ENCODE assay signal across 1 cellular context in the genomic region with DNA sequence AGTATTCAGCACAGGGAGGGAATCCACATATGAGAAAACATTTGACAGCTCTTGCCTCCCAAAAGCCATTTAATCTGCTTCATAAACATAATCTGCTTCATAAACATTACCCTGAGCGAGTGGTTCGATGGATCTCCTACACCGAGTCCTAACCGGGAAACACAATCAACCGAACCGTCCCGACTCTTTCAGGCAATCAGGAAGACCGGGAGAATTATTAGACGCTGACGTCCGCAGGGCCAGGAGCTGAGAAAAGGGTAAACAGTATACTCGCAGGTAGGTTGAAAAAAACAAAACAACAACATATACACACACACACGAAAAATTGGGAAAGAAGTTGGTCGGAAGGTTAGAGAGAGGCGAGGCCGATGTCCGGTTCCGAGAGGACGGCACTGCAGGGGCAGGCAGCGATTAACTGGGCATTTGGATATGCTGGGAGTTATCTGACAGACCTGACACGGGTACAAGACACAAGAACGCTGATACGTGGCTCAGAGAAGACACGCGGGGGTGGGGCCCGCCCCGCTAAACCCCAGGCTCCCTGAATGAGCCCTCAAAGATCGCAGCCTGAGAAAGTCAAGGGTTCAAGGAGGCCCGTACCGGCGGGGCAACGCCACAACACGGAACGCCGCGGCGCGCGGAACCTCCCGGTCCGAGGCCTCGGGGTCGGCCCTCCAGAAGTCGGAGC.
TF ChIP-seq lines count a peak whose summit lies in the region.

No MANE protein-coding gene starts in this region.

TF ChIP-seq in HepG2, 621 proteins besides CTCF, POLR2A, EP300 and RAD21 (continued from another document and continues in another):
- no peak for TF ChIP-seq HMGXB3 (CRISPR knock-in tag; IDR thresholded peaks at IDR 0.05; ENCODE audit: borderline replicate concordance)
- TF ChIP-seq ASH2L (IDR thresholded peaks at IDR 0.05; ENCODE audit: insufficient read length, low read depth, low read length): no peak
- TF ChIP-seq, protein P1, sequence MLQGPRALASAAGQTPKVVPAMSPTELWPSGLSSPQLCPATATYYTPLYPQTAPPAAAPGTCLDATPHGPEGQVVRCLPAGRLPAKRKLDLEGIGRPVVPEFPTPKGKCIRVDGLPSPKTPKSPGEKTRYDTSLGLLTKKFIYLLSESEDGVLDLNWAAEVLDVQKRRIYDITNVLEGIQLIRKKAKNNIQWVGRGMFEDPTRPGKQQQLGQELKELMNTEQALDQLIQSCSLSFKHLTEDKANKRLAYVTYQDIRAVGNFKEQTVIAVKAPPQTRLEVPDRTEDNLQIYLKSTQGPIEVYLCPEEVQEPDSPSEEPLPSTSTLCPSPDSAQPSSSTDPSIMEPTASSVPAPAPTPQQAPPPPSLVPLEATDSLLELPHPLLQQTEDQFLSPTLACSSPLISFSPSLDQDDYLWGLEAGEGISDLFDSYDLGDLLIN (CRISPR knock-in tag; IDR thresholded peaks at IDR 0.05; ENCODE audit: borderline replicate concordance): peak; percentile 85
- TF ChIP-seq ZNF24 (IDR thresholded peaks at IDR 0.05): no peak
- 0 out of 2 replicates have a peak, but pooled peaks have one; percentile 4 for TF ChIP-seq MEIS1 (CRISPR knock-in tag; IDR thresholded peaks at IDR 0.05; ENCODE audit: borderline replicate concordance)
- TF ChIP-seq, protein P2, sequence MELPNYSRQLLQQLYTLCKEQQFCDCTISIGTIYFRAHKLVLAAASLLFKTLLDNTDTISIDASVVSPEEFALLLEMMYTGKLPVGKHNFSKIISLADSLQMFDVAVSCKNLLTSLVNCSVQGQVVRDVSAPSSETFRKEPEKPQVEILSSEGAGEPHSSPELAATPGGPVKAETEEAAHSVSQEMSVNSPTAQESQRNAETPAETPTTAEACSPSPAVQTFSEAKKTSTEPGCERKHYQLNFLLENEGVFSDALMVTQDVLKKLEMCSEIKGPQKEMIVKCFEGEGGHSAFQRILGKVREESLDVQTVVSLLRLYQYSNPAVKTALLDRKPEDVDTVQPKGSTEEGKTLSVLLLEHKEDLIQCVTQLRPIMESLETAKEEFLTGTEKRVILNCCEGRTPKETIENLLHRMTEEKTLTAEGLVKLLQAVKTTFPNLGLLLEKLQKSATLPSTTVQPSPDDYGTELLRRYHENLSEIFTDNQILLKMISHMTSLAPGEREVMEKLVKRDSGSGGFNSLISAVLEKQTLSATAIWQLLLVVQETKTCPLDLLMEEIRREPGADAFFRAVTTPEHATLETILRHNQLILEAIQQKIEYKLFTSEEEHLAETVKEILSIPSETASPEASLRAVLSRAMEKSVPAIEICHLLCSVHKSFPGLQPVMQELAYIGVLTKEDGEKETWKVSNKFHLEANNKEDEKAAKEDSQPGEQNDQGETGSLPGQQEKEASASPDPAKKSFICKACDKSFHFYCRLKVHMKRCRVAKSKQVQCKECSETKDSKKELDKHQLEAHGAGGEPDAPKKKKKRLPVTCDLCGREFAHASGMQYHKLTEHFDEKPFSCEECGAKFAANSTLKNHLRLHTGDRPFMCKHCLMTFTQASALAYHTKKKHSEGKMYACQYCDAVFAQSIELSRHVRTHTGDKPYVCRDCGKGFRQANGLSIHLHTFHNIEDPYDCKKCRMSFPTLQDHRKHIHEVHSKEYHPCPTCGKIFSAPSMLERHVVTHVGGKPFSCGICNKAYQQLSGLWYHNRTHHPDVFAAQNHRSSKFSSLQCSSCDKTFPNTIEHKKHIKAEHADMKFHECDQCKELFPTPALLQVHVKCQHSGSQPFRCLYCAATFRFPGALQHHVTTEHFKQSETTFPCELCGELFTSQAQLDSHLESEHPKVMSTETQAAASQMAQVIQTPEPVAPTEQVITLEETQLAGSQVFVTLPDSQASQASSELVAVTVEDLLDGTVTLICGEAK (IDR thresholded peaks at IDR 0.05): no peak
- TF ChIP-seq, protein P2 (CRISPR knock-in tag; IDR thresholded peaks at IDR 0.05): no peak
- TF ChIP-seq, protein P3, sequence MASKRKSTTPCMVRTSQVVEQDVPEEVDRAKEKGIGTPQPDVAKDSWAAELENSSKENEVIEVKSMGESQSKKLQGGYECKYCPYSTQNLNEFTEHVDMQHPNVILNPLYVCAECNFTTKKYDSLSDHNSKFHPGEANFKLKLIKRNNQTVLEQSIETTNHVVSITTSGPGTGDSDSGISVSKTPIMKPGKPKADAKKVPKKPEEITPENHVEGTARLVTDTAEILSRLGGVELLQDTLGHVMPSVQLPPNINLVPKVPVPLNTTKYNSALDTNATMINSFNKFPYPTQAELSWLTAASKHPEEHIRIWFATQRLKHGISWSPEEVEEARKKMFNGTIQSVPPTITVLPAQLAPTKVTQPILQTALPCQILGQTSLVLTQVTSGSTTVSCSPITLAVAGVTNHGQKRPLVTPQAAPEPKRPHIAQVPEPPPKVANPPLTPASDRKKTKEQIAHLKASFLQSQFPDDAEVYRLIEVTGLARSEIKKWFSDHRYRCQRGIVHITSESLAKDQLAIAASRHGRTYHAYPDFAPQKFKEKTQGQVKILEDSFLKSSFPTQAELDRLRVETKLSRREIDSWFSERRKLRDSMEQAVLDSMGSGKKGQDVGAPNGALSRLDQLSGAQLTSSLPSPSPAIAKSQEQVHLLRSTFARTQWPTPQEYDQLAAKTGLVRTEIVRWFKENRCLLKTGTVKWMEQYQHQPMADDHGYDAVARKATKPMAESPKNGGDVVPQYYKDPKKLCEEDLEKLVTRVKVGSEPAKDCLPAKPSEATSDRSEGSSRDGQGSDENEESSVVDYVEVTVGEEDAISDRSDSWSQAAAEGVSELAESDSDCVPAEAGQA (IDR thresholded peaks at IDR 0.05; ENCODE audit: low read depth): no peak
- TF ChIP-seq, protein P3 (CRISPR knock-in tag; IDR thresholded peaks at IDR 0.05; ENCODE audit: borderline replicate concordance): no peak; the same call in 1 of the 2 replicates
- no peak for TF ChIP-seq ZNF850 (CRISPR knock-in tag; conservative IDR thresholded peaks at IDR 0.05)
- TF ChIP-seq SNAPC5 (CRISPR knock-in tag; IDR thresholded peaks at IDR 0.05; ENCODE audit: borderline replicate concordance): no peak
- no peak for TF ChIP-seq ATF2 (CRISPR knock-in tag; IDR thresholded peaks at IDR 0.05)
- no peak for TF ChIP-seq ZNF432 (CRISPR knock-in tag; IDR thresholded peaks at IDR 0.05; ENCODE audit: borderline replicate concordance)
- no peak for TF ChIP-seq PHF20 (CRISPR knock-in tag; IDR thresholded peaks at IDR 0.05)
- TF ChIP-seq, protein P4, sequence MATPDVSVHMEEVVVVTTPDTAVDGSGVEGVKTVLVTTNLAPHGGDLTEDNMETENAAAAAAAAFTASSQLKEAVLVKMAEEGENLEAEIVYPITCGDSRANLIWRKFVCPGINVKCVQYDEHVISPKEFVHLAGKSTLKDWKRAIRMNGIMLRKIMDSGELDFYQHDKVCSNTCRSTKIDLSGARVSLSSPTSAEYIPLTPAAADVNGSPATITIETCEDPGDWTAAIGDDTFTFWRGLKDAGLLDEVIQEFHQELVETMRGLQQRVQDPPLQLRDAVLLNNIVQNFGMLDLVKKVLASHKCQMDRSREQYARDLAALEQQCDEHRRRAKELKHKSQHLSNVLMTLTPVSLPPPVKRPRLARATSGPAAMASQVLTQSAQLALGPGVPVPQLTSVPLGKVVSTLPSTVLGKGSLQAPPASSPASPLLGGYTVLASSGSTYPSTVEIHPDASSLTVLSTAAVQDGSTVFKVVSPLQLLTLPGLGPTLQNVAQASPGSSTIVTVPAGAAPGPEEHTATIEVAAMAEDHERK (CRISPR knock-in tag; IDR thresholded peaks at IDR 0.05; ENCODE audit: low read depth): no peak
- TF ChIP-seq, protein P5, sequence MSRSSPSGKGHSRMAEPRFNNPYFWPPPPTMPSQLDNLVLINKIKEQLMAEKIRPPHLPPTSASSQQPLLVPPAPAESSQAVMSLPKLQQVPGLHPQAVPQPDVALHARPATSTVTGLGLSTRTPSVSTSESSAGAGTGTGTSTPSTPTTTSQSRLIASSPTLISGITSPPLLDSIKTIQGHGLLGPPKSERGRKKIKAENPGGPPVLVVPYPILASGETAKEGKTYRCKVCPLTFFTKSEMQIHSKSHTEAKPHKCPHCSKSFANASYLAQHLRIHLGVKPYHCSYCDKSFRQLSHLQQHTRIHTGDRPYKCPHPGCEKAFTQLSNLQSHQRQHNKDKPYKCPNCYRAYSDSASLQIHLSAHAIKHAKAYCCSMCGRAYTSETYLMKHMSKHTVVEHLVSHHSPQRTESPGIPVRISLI (CRISPR knock-in tag; IDR thresholded peaks at IDR 0.05; ENCODE audit: borderline replicate concordance): no peak
- TF ChIP-seq MZF1 (CRISPR knock-in tag; IDR thresholded peaks at IDR 0.05; ENCODE audit: borderline replicate concordance): peak; percentile 23; the same call in 1 of the 2 replicates
